ENCODE assay signal across 8 cellular contexts in the genomic region with DNA sequence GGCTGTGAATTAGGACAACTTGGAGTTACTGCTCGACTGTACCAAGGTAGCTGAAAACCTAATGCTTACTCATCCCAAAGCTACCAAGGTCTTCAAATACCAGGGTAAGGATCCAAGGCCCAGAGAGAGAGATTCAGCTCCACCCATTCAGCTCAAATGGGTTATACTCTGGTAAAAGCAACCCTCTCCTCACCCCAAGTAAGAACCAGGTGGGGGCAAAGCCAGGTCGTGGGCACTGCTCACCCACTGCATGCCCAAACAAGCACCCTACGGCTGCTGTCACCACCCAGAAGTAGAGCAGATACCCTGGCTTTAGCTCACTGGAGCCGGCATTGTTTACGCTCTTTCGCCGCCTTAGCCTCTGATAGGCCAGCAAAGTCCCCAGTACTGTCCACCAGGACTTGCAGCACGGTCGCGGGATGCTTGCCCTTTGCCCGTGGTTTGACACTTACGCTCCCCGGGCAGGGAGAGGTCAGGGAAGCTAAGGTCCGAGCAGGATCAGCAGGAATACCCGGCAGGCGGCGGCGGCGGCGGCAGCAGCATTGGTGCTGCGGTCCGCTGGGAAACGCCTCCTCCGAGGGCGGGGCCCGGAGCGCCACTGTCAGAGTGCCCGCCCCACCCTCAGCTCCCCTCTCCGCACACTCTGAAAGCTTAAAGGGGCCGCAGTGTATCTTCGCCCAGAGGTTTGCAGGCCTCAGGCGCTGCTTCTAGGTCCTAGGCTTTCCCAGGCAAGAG. TPM values are rescaled to one million over a fixed set of nuclear protein-coding genes. Genes with fewer than 3 reads are reported as not detected.
A peak's percentile ranks its signal among the peaks of the same experiment; 100 is the strongest.
DNase-seq lines count a peak whose midpoint lies in the region; FAIRE-seq and TF ChIP-seq lines count a peak whose summit lies in the region.

No MANE protein-coding gene starts in this region.

- DNase-seq in EL = peak; percentile 82
- peak; percentile 67 for DNase-seq in H54 (ENCODE audit: insufficient read length, low spot score)
- DNase-seq in NCI-H1048 (lab: John Stamatoyannopoulos, UW) = peak; percentile 18
- DNase-seq in activated CD4-positive, CD25-positive, alpha-beta regulatory T cell treated with anti-CD3 and anti-CD28 coated beads, Interleukin-2, amount 50 U/mL, for 72 hours = peak; percentile 73
- DNase-seq in cerebellar cortex (ENCODE audit: low spot score) = peak; percentile 91
- DNase-seq in keratinocyte (ENCODE audit: low read depth, low spot score) = no peak
- peak; percentile 42 to 56 (median 49) for DNase-seq in stimulated activated CD4-positive, alpha-beta T cell treated with anti-CD3 and anti-CD28 coated beads, Interleukin-12 subunit alpha, Interleukin-12 subunit beta, amount 100 ng/mL, for 48 hours (ENCODE audit: low read depth in 2 of 3, low spot score in 1 of 3)
- no peak for DNase-seq in SKM-1 treated with dmso at 0.1 percent for 144 hours (lab: John Stamatoyannopoulos, UW; ENCODE audit: unreplicated experiment)

- H3K79me2 ChIP-seq in keratinocyte (ENCODE audit: control insufficient read depth, insufficient read depth, low read length) = peaks cover 98% of the 10 kb centered on the region

- TF ChIP-seq POLR2A in H54 (IDR thresholded peaks at IDR 0.05; ENCODE audit: low read depth, low read length) = peak; percentile 47

- TF ChIP-seq CTCF in keratinocyte (optimal IDR thresholded peaks at IDR 0.05 in 1 of 3, IDR thresholded peaks at IDR 0.05 in 1 of 3, conservative IDR thresholded peaks at IDR 0.05 in 1 of 3; ENCODE audit: extremely low read depth in 1 of 3, insufficient read depth in 2 of 3, low read length in 3 of 3) = no peak

- H3K4me1 ChIP-seq in keratinocyte (ENCODE audit: control insufficient read depth, extremely low read depth, insufficient read depth, low read length) = peaks cover 27% of the 10 kb centered on the region

- peak overlapping the region; percentile 96 for H3K4me2 ChIP-seq in keratinocyte (ENCODE audit: control insufficient read depth, extremely low read depth, insufficient read depth, low read depth, low read length)

- peak overlapping the region; percentile 88 for H2AFZ ChIP-seq in keratinocyte (ENCODE audit: control insufficient read depth, low read length)

- H3K9me3 ChIP-seq in keratinocyte (ENCODE audit: control insufficient read depth, low read depth, low read length) = no peaks in the 10 kb centered on the region

- peaks cover 7% of the 10 kb centered on the region for H3K9me1 ChIP-seq in keratinocyte (ENCODE audit: control insufficient read depth, extremely low read depth, insufficient read depth, low read length)

- peaks cover 20% of the 10 kb centered on the region for H4K20me1 ChIP-seq in keratinocyte (ENCODE audit: control insufficient read depth, extremely low read depth, insufficient read depth, low read length)

- H3K27ac ChIP-seq in keratinocyte (ENCODE audit: control insufficient read depth, insufficient read depth, low read length) = peak overlapping the region; percentile 71

- no peaks in the 10 kb centered on the region for H3K27me3 ChIP-seq in keratinocyte (ENCODE audit: control insufficient read depth, extremely low read depth, insufficient read depth, low read length)

- dilution Hi-C loops in keratinocyte (cut with MboI; ENCODE audit: extremely low pct_ligation_motif_present, low sequenced_read_pairs) = no loop called here

- H3K9ac ChIP-seq in keratinocyte (ENCODE audit: control insufficient read depth, extremely low read depth, insufficient read depth, low read length) = peak overlapping the region; percentile 74

- FAIRE-seq in H54 (lab: Jason Lieb, UNC) (peak; percentile 57), keratinocyte (lab: Jason Lieb, UNC) (no peak)

- H3K36me3 ChIP-seq in keratinocyte (ENCODE audit: control insufficient read depth in 2 of 2, extremely low read depth in 1 of 2, insufficient read depth in 2 of 2, low read length in 2 of 2) = peaks cover 0 to 4% of the 10 kb centered on the region in 2 experiments

- peak overlapping the region; percentile 43 to 90 (median 87) for H3K4me3 ChIP-seq in keratinocyte (ENCODE audit: control insufficient read depth in 2 of 3, extremely low read depth in 1 of 3, insufficient read depth in 2 of 3, low read depth in 1 of 3, low read length in 3 of 3)

RNA-seq across cellular contexts. Expression of a gene that starts 19.6 kb away (rescaled TPM):
- polyA plus RNA-seq in keratinocyte = 68.3 to 96.4 TPM (median 87.5 TPM) in 3 replicates
- 45.4 TPM for polyA plus RNA-seq in keratinocyte (2011; ENCODE audit: low read depth)
- 35.6 and 62.7 TPM in 2 replicates for polyA plus RNA-seq in keratinocyte (2011; cell fraction: cytosol; rRNA removed)
- polyA plus RNA-seq in keratinocyte (2011; cell fraction: nucleus; rRNA removed) = 94.5 and 97.0 TPM in 2 replicates
- polyA plus RNA-seq in keratinocyte (2012; ENCODE audit: low replicate concordance) = 23.6 and 53.4 TPM in 2 replicates
- polyA minus RNA-seq in keratinocyte = 54.4 to 201 TPM (median 87.0 TPM) in 3 replicates
- 47.2 TPM for polyA minus RNA-seq in keratinocyte (2011; cell fraction: cytosol; rRNA and poly(A)+ RNA removed)
- polyA minus RNA-seq in keratinocyte (2011; cell fraction: nucleus; rRNA and poly(A)+ RNA removed) = 80.5 and 148 TPM in 2 replicates

Comparison
In these comparisons a context has a peak if more than half of its experiments do, and no peak if none do; other contexts are left out.
1. DNase-seq: peak in EL (single experiment), H54 (single experiment), NCI-H1048 (single experiment), activated CD4-positive, CD25-positive, alpha-beta regulatory T cell treated with anti-CD3 and anti-CD28 coated beads, Interleukin-2, amount 50 U/mL, for 72 hours (single experiment), cerebellar cortex (single experiment) and stimulated activated CD4-positive, alpha-beta T cell treated with anti-CD3 and anti-CD28 coated beads, Interleukin-12 subunit alpha, Interleukin-12 subunit beta, amount 100 ng/mL, for 48 hours (3 of 3); none in keratinocyte (single experiment) and SKM-1 treated with dmso at 0.1 percent for 144 hours (single experiment).